In genomic region chr5:53038196-53038847, GRCh38 we compare ENCODE assay signal across 20 cellular contexts. TPM values are rescaled to one million over a fixed set of nuclear protein-coding genes. Genes with fewer than 3 reads are reported as not detected.
DNase-seq lines count a peak whose midpoint lies in the region; ATAC-seq and TF ChIP-seq lines count a peak whose summit lies in the region.
"Had no signal": no experiment of that assay in that cellular context is flagged by ENCODE, and none has a peak within 500 bp of the region (broad histone marks: within the 10 kb centered on the region; RNA-seq: fewer than 3 reads in every experiment).

No MANE protein-coding gene starts in this region.

- BruUV-seq in Panc1 (replicated peaks; lab: Mats Ljungman, UMichigan) = no TSS peak

- DNase-seq in activated T-cell treated with anti-CD3 and anti-CD28 coated beads, Interleukin-2, amount 50 U/mL, for 24 hours = no peak
- no peak for DNase-seq in activated T-cell treated with anti-CD3 and anti-CD28 coated beads, Interleukin-2, amount 50 U/mL, for 48 hours
- no peak for DNase-seq in Panc1 (ENCODE audit: low read depth, low spot score)
- peak; percentile 88 for DNase-seq in epithelial cell of esophagus (ENCODE audit: low read depth)
- no peak for DNase-seq in suprapubic skin (ENCODE audit: low spot score in 2 of 2)
- no peak for DNase-seq in HUDEP-2 (lab: John Stamatoyannopoulos, UW; ENCODE audit: unreplicated experiment in 76 of 76)
- DNase-seq: activated CD4-positive, alpha-beta T cell treated with anti-CD3 and anti-CD28 coated beads for 4 hours; activated T-cell treated with anti-CD3 and anti-CD28 coated beads, Interleukin-2, amount 50 U/mL, for 1 hour; CD8-positive, alpha-beta T cell; effector memory CD4-positive, alpha-beta T cell; gastrocnemius medialis; KG1; NCI-H1417; stomach had no signal

- WGBS in suprapubic skin = 73% methylated on average over 5 of the region's 5 CpGs

- peaks cover 5% of the 10 kb centered on the region for H3K27me3 Mint-ChIP-seq in activated T-cell treated with anti-CD3 and anti-CD28 coated beads, Interleukin-2, amount 50 U/mL, for 24 hours
- H3K27me3 Mint-ChIP-seq: central memory CD8-positive, alpha-beta T cell had no signal

- H3K4me3 ChIP-seq in Panc1 (ENCODE audit: low read depth in 2 of 2, low read length in 2 of 2) = no peak overlapping the region
- H3K4me3 ChIP-seq in epithelial cell of esophagus (ENCODE audit: low read length) = no peak overlapping the region
- H3K4me3 ChIP-seq in suprapubic skin = no peak overlapping the region
- H3K4me3 ChIP-seq: gastrocnemius medialis, stomach, vagina had no signal

- 0 out of 2 replicates have a peak, but pooled peaks have one; percentile 15 for ATAC-seq in Panc1
- ATAC-seq in HG03097 (IDR thresholded peaks at IDR 0.05; ENCODE audit: low FRiP score, unreplicated experiment) = no peak
- ATAC-seq in HG03378 (IDR thresholded peaks at IDR 0.05; ENCODE audit: unreplicated experiment) = no peak
- ATAC-seq: CD8-positive, alpha-beta T cell; gastrocnemius medialis had no signal

- CTCF ChIA-PET in Panc1 (lab: Charles Lee) = no interaction called here

- H3K9me3 ChIP-seq in Panc1 (ENCODE audit: control insufficient read depth, insufficient read depth, low read depth, low read length) (no peaks in the 10 kb centered on the region), suprapubic skin (no peaks in the 10 kb centered on the region)
- H3K9me3 ChIP-seq: gastrocnemius medialis, stomach, vagina had no signal

- intact Hi-C loops in Panc1 (cut with micrococcal nuclease; ENCODE audit: unreplicated experiment) = no loop called here

- H3K9me3 Mint-ChIP-seq in activated T-cell treated with anti-CD3 and anti-CD28 coated beads, Interleukin-2, amount 50 U/mL, for 24 hours = no peaks in the 10 kb centered on the region
- H3K9me3 Mint-ChIP-seq: CD8-positive, alpha-beta T cell; central memory CD8-positive, alpha-beta T cell; nephron had no signal

- peak overlapping the region; percentile 10 for H3K27ac Mint-ChIP-seq in activated T-cell treated with anti-CD3 and anti-CD28 coated beads, Interleukin-2, amount 50 U/mL, for 24 hours
- H3K27ac Mint-ChIP-seq: CD8-positive, alpha-beta T cell had no signal

- TF ChIP-seq CTCF in Panc1 (IDR thresholded peaks at IDR 0.05) (no peak), epithelial cell of esophagus (IDR thresholded peaks at IDR 0.05; ENCODE audit: insufficient read depth, low read depth, low read length, missing control alignments) (no peak), suprapubic skin (IDR thresholded peaks at IDR 0.05) (no peak)

- H3K27ac ChIP-seq in Panc1 (ENCODE audit: low read length) (peak overlapping the region; percentile 8; the same call in 1 of the 2 replicates), suprapubic skin (peak overlapping the region; percentile 35)
- H3K27ac ChIP-seq: gastrocnemius medialis, HL-60 had no signal

- no peaks in the 10 kb centered on the region; the same call in 1 of the 2 replicates for H3K36me3 ChIP-seq in Panc1 (ENCODE audit: control insufficient read depth, insufficient read depth, low read length)
- no peaks in the 10 kb centered on the region for H3K36me3 ChIP-seq in suprapubic skin
- H3K36me3 ChIP-seq: gastrocnemius medialis, stomach, vagina had no signal

- H3K4me3 Mint-ChIP-seq in activated T-cell treated with anti-CD3 and anti-CD28 coated beads, Interleukin-2, amount 50 U/mL, for 24 hours = no peak overlapping the region
- H3K4me3 Mint-ChIP-seq: CD8-positive, alpha-beta T cell; central memory CD8-positive, alpha-beta T cell; nephron had no signal

- H3K36me3 Mint-ChIP-seq in activated T-cell treated with anti-CD3 and anti-CD28 coated beads, Interleukin-2, amount 50 U/mL, for 24 hours (ENCODE audit: low read depth) = no peaks in the 10 kb centered on the region
- H3K36me3 Mint-ChIP-seq: CD8-positive, alpha-beta T cell had no signal

- POLR2A ChIA-PET in Panc1 (lab: Charles Lee) = no interaction called here

- no peak for TF ChIP-seq POLR2A in suprapubic skin (IDR thresholded peaks at IDR 0.05)

- TF ChIP-seq EP300 in suprapubic skin (IDR thresholded peaks at IDR 0.05) = no peak

- H3K4me1 ChIP-seq in Panc1 (ENCODE audit: control insufficient read depth, insufficient read depth, low read length) = peaks cover 41% of the 10 kb centered on the region
- H3K4me1 ChIP-seq in suprapubic skin = peaks cover 29% of the 10 kb centered on the region

- peaks cover 54% of the 10 kb centered on the region for H3K4me1 Mint-ChIP-seq in activated T-cell treated with anti-CD3 and anti-CD28 coated beads, Interleukin-2, amount 50 U/mL, for 24 hours (ENCODE audit: low read depth)

- H3K27me3 ChIP-seq in Panc1 (ENCODE audit: control insufficient read depth, insufficient read depth, low read length) (no peaks in the 10 kb centered on the region), suprapubic skin (no peaks in the 10 kb centered on the region)
- H3K27me3 ChIP-seq: gastrocnemius medialis, stomach, vagina had no signal

- in situ Hi-C loops in Panc1 (cut with HindIII; ENCODE audit: low pct_unique_long_range_greater_than_20kb, low sequenced_read_pairs) = no loop called here

RNA-seq across cellular contexts. Expression of gene ITGA2, which starts 49.2 kb away (rescaled TPM):
- total RNA-seq in Panc1 (2021; ENCODE audit: unreplicated experiment) = 41.8 TPM
- polyA plus RNA-seq in Panc1 (2012; ENCODE audit: insufficient read length) = 10.0 TPM
- 10 to 100 TPM; 29.3 to 54.5 (median 34.3) TPM for total RNA-seq in suprapubic skin
- total RNA-seq: CD8-positive, alpha-beta T cell had no signal
